9 cellular contexts compared by ENCODE assay signal in genomic region chr7:81226234-81226633, GRCh38.
"Had no signal": no experiment of that assay in that cellular context is flagged by ENCODE, and none has a peak within 500 bp of the region (broad histone marks: within the 10 kb centered on the region; RNA-seq: fewer than 3 reads in every experiment).

No MANE protein-coding gene starts in this region.

- H3K9ac ChIP-seq: GM23248, KMS-11 had no signal

- H2AFZ ChIP-seq: GM23248 had no signal

- H3K36me3 Mint-ChIP-seq: IgD-negative memory B cell had no signal

- H3K4me3 ChIP-seq: GM23248 had no signal

- DNase-seq: GM23248, GOT3, H9, HCEC 1CT, Karpas-422, KBM-7 had no signal

- H3K27ac Mint-ChIP-seq: H9, IgD-negative memory B cell had no signal

- H3K4me1 Mint-ChIP-seq: IgD-negative memory B cell had no signal

- H3K4me3 Mint-ChIP-seq: H9, IgD-negative memory B cell had no signal

- H3K27me3 Mint-ChIP-seq: IgD-negative memory B cell had no signal

- H3K27ac ChIP-seq: GM23248, HL-60, KMS-11 had no signal

- H3K4me2 ChIP-seq: KMS-11 had no signal
